In the genomic region with DNA sequence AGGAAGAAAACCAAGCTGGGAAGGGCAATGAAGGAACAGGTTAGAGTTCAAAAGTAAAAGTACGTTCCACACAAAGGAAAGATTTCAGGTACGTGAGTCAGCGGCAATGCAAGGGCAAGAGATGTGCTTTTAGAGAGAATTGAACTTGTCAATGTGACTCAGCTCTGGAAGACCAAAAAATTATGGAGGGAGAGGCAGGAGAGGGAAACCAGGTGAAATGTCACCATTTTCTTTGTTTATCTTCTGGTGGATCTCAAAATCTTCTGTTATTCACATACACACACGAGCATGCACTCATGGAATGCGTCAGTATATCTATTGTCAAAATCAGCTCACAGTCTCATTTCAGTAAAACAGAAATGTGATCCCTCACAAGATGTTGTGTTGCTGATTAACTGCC, we compare ENCODE assay signal across 23 cellular contexts.
DNase-seq lines count a peak whose midpoint lies in the region; ATAC-seq and TF ChIP-seq lines count a peak whose summit lies in the region.
"Had no signal": no experiment of that assay in that cellular context is flagged by ENCODE, and none has a peak within 500 bp of the region (broad histone marks: within the 10 kb centered on the region; RNA-seq: fewer than 3 reads in every experiment).

No MANE protein-coding gene starts in this region.

- H3K9ac ChIP-seq in H9 (ENCODE audit: extremely low read depth, insufficient read length, low read length): no peak overlapping the region
- H3K9ac ChIP-seq: BLaER1 treated with 17β-estradiol and CSF1 and Interleukin-3, amounts not matched to agents 10 nM and 100 nM had no signal

- no peak overlapping the region for H3K4me3 Mint-ChIP-seq in H9
- H3K4me3 Mint-ChIP-seq: CD14-positive monocyte; CD4-positive, alpha-beta T cell; CD8-positive, alpha-beta memory T cell had no signal

- H3K14ac ChIP-seq in H9 (ENCODE audit: insufficient read depth, low read length): no peak overlapping the region

- H2BK120ac ChIP-seq in H9 (ENCODE audit: low read depth, low read length, poor library complexity, severe bottlenecking): no peak overlapping the region

- no peak overlapping the region for H4K91ac ChIP-seq in H9 (ENCODE audit: insufficient read length, low read depth, low read length)

- H3T11ph ChIP-seq in H9 (ENCODE audit: low read length): no peak overlapping the region

- H3K9me3 Mint-ChIP-seq in H9: no peaks in the 10 kb centered on the region
- H3K9me3 Mint-ChIP-seq: CD4-positive, alpha-beta T cell; CD8-positive, alpha-beta memory T cell had no signal

- no peak overlapping the region for H2AK5ac ChIP-seq in H9 (ENCODE audit: insufficient read length, low read length)

- no peaks in the 10 kb centered on the region for H3K36me3 Mint-ChIP-seq in H9 (ENCODE audit: insufficient read depth in 1 of 3, low read depth in 3 of 3)
- H3K36me3 Mint-ChIP-seq: CD14-positive monocyte had no signal

- WGBS in H9 (ENCODE audit: extremely low coverage, insufficient read length, low lambda C conversion rate): no CpG with 5 or more reads among the region's 5 CpGs
- WGBS in prostate gland: 80% methylated on average over 5 of the region's 5 CpGs

- intact Hi-C loops in sciatic nerve (cut with DNase I): no loop called here
- intact Hi-C loops in prostate gland (cut with DNase I): no loop called here

- H2BK15ac ChIP-seq in H9 (ENCODE audit: low read depth, low read length): no peak overlapping the region

- no peak overlapping the region for H2BK20ac ChIP-seq in H9 (ENCODE audit: low read depth, low read length, poor library complexity, severe bottlenecking)

- H3K18ac ChIP-seq in H9 (ENCODE audit: insufficient read length, low read depth, low read length): no peak overlapping the region

- H3K27me3 ChIP-seq in H9 (ENCODE audit: insufficient read depth, low read length): no peaks in the 10 kb centered on the region
- no peaks in the 10 kb centered on the region for H3K27me3 ChIP-seq in prostate gland (replicated peaks; ENCODE audit: insufficient read depth)
- H3K27me3 ChIP-seq: BE2C; BLaER1 treated with 17β-estradiol and CSF1 and Interleukin-3, amounts not matched to agents 10 nM and 100 nM had no signal

- H3K79me2 ChIP-seq in H9 (ENCODE audit: insufficient read depth, low read length): no peaks in the 10 kb centered on the region

- TF ChIP-seq POLR2A in prostate gland (IDR thresholded peaks at IDR 0.05): no peak

- no peak overlapping the region for H3K23ac ChIP-seq in H9 (ENCODE audit: insufficient read length, low read depth, low read length)

- H3K27ac ChIP-seq in H9 (ENCODE audit: insufficient read length, low read depth, low read length): no peak overlapping the region
- H3K27ac ChIP-seq in prostate gland: no peak overlapping the region
- H3K27ac ChIP-seq: A549; BLaER1 treated with 17β-estradiol and CSF1 and Interleukin-3, amounts not matched to agents 10 nM and 100 nM had no signal

- H2BK5ac ChIP-seq in H9 (ENCODE audit: insufficient read length, low read length): no peak overlapping the region

- no peak overlapping the region for H3K4me2 ChIP-seq in H9 (ENCODE audit: insufficient read depth, insufficient read length, low read length)
- H3K4me2 ChIP-seq: A549; BLaER1 treated with 17β-estradiol and CSF1 and Interleukin-3, amounts not matched to agents 10 nM and 100 nM had no signal

- no peaks in the 10 kb centered on the region for H3K27me3 Mint-ChIP-seq in H9 (ENCODE audit: low read depth)
- H3K27me3 Mint-ChIP-seq: CD4-positive, alpha-beta T cell; CD8-positive, alpha-beta memory T cell had no signal

- H2AFZ ChIP-seq in H9 (ENCODE audit: low read length): no peak overlapping the region

- TF ChIP-seq CTCF in H9 (conservative IDR thresholded peaks at IDR 0.05): no peak
- no peak for TF ChIP-seq CTCF in epithelial cell of esophagus (IDR thresholded peaks at IDR 0.05; ENCODE audit: insufficient read depth, low read depth, low read length, missing control alignments)
- TF ChIP-seq CTCF in prostate gland (IDR thresholded peaks at IDR 0.05): no peak

- H3K36me3 ChIP-seq in prostate gland: no peaks in the 10 kb centered on the region
- H3K36me3 ChIP-seq: BE2C; BLaER1 treated with 17β-estradiol and CSF1 and Interleukin-3, amounts not matched to agents 10 nM and 100 nM had no signal

- H4K5ac ChIP-seq in H9 (ENCODE audit: insufficient read length, low read depth, low read length): no peak overlapping the region

- no peaks in the 10 kb centered on the region for H3K79me1 ChIP-seq in H9 (ENCODE audit: insufficient read depth, low read depth, low read length, poor library complexity, severe bottlenecking)

- peak overlapping the region in 2 of 3 experiments; percentile 2 to 41; a peak in 1 of 7 replicates for H3K27ac Mint-ChIP-seq in H9
- H3K27ac Mint-ChIP-seq: CD14-positive monocyte; CD4-positive, alpha-beta T cell; CD8-positive, alpha-beta memory T cell had no signal

- DNase-seq in ELR (ENCODE audit: low read depth) (peak; percentile 4), H9 (no peak), epithelial cell of esophagus (ENCODE audit: low read depth) (peak; percentile 14), left kidney (ENCODE audit: low read depth, low spot score) (peak; percentile 16), sciatic nerve (ENCODE audit: low spot score) (no peak), prostate gland (ENCODE audit: low spot score) (no peak)
- DNase-seq: 8988T; ACHN; AML-193; BE2C; CD4-positive, alpha-beta T cell; CD8-positive, alpha-beta memory T cell; DMS 273 treated with DMSO at 0.1 percent for 48 hours; DMS79; EL; GF-D8; H7 had no signal

- no peaks in the 10 kb centered on the region for H4K20me1 ChIP-seq in H9 (ENCODE audit: control insufficient read depth, insufficient read depth, insufficient read length)
- H4K20me1 ChIP-seq: BLaER1 treated with 17β-estradiol and CSF1 and Interleukin-3, amounts not matched to agents 10 nM and 100 nM had no signal

- no peaks in the 10 kb centered on the region for H3K9me3 ChIP-seq in H9 (ENCODE audit: control insufficient read depth, low read depth, low read length)
- no peaks in the 10 kb centered on the region for H3K9me3 ChIP-seq in prostate gland
- H3K9me3 ChIP-seq: A549; BE2C; BLaER1 treated with 17β-estradiol and CSF1 and Interleukin-3, amounts not matched to agents 10 nM and 100 nM had no signal

- no peak overlapping the region for H3K56ac ChIP-seq in H9 (ENCODE audit: insufficient read length, low read depth, low read length)

- H3K23me2 ChIP-seq in H9 (ENCODE audit: insufficient read length, low read depth, low read length, poor library complexity, severe bottlenecking): no peaks in the 10 kb centered on the region

- no peak overlapping the region for H2BK12ac ChIP-seq in H9 (ENCODE audit: insufficient read length, low read depth, low read length)

- H4K8ac ChIP-seq in H9 (replicated peaks; ENCODE audit: insufficient read length, low read depth, low read length): no peak overlapping the region

- ATAC-seq in GM18909 (IDR thresholded peaks at IDR 0.05; ENCODE audit: poor library complexity, unreplicated experiment) (no peak), HG03432 (IDR thresholded peaks at IDR 0.05; ENCODE audit: unreplicated experiment) (no peak), sciatic nerve (no peak)
- ATAC-seq: A549, HCT116 had no signal

- no peak overlapping the region for H3K4me3 ChIP-seq in epithelial cell of esophagus (ENCODE audit: low read length)
- no peak overlapping the region for H3K4me3 ChIP-seq in prostate gland
- H3K4me3 ChIP-seq: A549; BLaER1 treated with 17β-estradiol and CSF1 and Interleukin-3, amounts not matched to agents 10 nM and 100 nM had no signal

- H3K4me1 ChIP-seq in H9 (ENCODE audit: insufficient read depth, low read length) (no peaks in the 10 kb centered on the region), prostate gland (replicated peaks) (no peaks in the 10 kb centered on the region)
- H3K4me1 ChIP-seq: A549; BE2C; BLaER1 treated with 17β-estradiol and CSF1 and Interleukin-3, amounts not matched to agents 10 nM and 100 nM had no signal

- no peak overlapping the region for H3K4ac ChIP-seq in H9 (ENCODE audit: low read depth, low read length)

- no peaks in the 10 kb centered on the region for H3K4me1 Mint-ChIP-seq in H9
- H3K4me1 Mint-ChIP-seq: CD14-positive monocyte; CD8-positive, alpha-beta memory T cell had no signal

Comparison
In these comparisons a context has a peak if more than half of its experiments do, and no peak if none do; other contexts are left out.
1. DNase-seq: peak in ELR (single experiment), epithelial cell of esophagus (single experiment) and left kidney (single experiment); none in H9 (single experiment), sciatic nerve (single experiment) and prostate gland (single experiment).